Comparison of ENCODE assay signal across 1 cellular context in the genomic region with DNA sequence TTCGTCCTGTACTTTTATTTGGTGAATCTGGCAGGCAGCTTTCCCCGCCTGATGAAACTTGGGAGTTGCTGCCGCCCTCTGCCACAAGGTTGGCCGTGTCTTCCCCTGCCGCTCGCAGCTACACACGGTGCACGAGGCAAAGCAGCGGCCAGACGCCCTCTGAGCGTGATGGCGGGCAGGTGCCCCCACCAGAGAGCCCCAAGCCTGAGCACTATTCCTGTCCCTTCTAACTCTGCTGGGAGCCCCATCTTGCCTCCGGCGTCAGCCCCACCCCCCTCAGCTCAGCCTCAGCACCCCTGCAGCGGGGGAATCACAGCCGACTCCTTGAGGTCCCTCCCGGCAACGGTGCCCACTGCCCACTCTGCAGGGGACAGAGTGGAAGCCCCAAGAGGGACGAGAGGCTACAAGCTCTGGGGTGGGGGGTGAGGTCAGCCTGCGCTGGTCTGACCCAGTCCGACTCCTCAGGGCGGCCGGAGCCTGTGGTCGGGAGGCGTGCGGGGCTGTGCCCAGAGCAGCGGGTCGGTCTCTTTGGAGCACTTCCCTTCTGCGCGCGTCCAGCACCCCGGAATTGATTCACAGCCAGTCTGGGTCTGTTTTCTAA.
TF ChIP-seq lines count a peak whose summit lies in the region.

No MANE protein-coding gene starts in this region.

TF ChIP-seq in HepG2, 621 proteins besides CTCF, POLR2A, EP300 and RAD21:
- TF ChIP-seq, protein P1, sequence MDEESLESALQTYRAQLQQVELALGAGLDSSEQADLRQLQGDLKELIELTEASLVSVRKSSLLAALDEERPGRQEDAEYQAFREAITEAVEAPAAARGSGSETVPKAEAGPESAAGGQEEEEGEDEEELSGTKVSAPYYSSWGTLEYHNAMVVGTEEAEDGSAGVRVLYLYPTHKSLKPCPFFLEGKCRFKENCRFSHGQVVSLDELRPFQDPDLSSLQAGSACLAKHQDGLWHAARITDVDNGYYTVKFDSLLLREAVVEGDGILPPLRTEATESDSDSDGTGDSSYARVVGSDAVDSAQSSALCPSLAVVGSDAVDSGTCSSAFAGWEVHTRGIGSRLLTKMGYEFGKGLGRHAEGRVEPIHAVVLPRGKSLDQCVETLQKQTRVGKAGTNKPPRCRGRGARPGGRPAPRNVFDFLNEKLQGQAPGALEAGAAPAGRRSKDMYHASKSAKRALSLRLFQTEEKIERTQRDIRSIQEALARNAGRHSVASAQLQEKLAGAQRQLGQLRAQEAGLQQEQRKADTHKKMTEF (CRISPR knock-in tag; IDR thresholded peaks at IDR 0.05): no peak
- TF ChIP-seq HMGA1 (CRISPR knock-in tag; conservative IDR thresholded peaks at IDR 0.05): no peak
- TF ChIP-seq PRPF4 (IDR thresholded peaks at IDR 0.05; ENCODE audit: low read depth, low read length, poor library complexity, severe bottlenecking): no peak
- no peak for TF ChIP-seq ZNF761 (CRISPR knock-in tag; conservative IDR thresholded peaks at IDR 0.05)
- TF ChIP-seq SCMH1 (CRISPR knock-in tag; IDR thresholded peaks at IDR 0.05; ENCODE audit: borderline replicate concordance): no peak
- TF ChIP-seq MAFF (IDR thresholded peaks at IDR 0.05; ENCODE audit: low read depth, low read length): no peak
- TF ChIP-seq, protein P2, sequence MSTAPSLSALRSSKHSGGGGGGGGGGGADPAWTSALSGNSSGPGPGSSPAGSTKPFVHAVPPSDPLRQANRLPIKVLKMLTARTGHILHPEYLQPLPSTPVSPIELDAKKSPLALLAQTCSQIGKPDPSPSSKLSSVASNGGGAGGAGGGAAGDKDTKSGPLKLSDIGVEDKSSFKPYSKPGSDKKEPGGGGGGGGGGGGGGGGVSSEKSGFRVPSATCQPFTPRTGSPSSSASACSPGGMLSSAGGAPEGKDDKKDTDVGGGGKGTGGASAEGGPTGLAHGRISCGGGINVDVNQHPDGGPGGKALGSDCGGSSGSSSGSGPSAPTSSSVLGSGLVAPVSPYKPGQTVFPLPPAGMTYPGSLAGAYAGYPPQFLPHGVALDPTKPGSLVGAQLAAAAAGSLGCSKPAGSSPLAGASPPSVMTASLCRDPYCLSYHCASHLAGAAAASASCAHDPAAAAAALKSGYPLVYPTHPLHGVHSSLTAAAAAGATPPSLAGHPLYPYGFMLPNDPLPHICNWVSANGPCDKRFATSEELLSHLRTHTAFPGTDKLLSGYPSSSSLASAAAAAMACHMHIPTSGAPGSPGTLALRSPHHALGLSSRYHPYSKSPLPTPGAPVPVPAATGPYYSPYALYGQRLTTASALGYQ (CRISPR knock-in tag; IDR thresholded peaks at IDR 0.05): no peak
- TF ChIP-seq NFYC (CRISPR knock-in tag; IDR thresholded peaks at IDR 0.05): no peak
- no peak for TF ChIP-seq ZMYM2 (CRISPR knock-in tag; IDR thresholded peaks at IDR 0.05)
- TF ChIP-seq BHLHE40 (IDR thresholded peaks at IDR 0.05; ENCODE audit: low read length): no peak
- TF ChIP-seq FOXO1 (CRISPR knock-in tag; IDR thresholded peaks at IDR 0.05): no peak
